In the genomic region with DNA sequence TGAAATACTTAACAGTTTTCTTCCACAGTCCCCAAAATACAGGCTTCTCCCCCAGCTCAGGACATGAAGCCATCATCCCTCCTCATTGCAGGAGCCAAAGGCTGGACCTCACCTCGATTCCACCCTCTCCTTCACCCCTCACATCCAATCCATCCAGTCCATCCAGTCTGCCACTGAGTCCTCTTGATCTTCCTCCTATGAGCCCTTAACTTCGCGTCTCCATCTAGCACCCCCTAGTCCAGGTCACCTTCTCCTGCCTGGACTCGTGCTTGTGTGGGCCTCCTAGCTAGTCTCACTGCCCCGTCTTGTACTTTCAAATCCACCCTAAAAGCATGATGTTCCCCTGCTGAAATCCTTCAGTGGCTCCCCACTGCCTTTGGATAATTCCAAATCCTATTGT, we compare ENCODE assay signal across 24 cellular contexts. TPM values are rescaled to one million over a fixed set of nuclear protein-coding genes. Genes with fewer than 3 reads are reported as not detected.
DNase-seq lines count a peak whose midpoint lies in the region; ATAC-seq, FAIRE-seq and TF ChIP-seq lines count a peak whose summit lies in the region.
"Had no signal": no experiment of that assay in that cellular context is flagged by ENCODE, and none has a peak within 500 bp of the region (broad histone marks: within the 10 kb centered on the region; RNA-seq: fewer than 3 reads in every experiment).

No MANE protein-coding gene starts in this region.

- H3K9me2 ChIP-seq in Karpas-422 (replicated peaks; ENCODE audit: insufficient read depth, low read length), result no peaks in the 10 kb centered on the region

- no peaks in the 10 kb centered on the region for H3K9me3 ChIP-seq in Karpas-422 (ENCODE audit: low read length)
- H3K9me3 ChIP-seq: Peyer's patch, uterus had no signal

- H3K36me3 ChIP-seq in Karpas-422 (ENCODE audit: insufficient read depth, low read length), result peaks cover 48% of the 10 kb centered on the region
- H3K36me3 ChIP-seq: uterus had no signal

- H2AFZ ChIP-seq in Karpas-422 (ENCODE audit: low read length), result no peak overlapping the region
- H2AFZ ChIP-seq: parathyroid adenoma had no signal

- no peak for DNase-seq in activated T-cell treated with anti-CD3 and anti-CD28 coated beads, Interleukin-2, amount 50 U/mL, for 72 hours
- DNase-seq in activated T-cell treated with anti-CD3 and anti-CD28 coated beads for 4 hours (no peak), Karpas-422 (no peak), neural crest cell (ENCODE audit: low read depth, low spot score) (no peak), HTR-8/SVneo (ENCODE audit: insufficient read length, low spot score) (no peak), dedifferentiated amniotic fluid mesenchymal stem cell (ENCODE audit: extremely low spot score) (no peak)
- DNase-seq in central memory CD8-positive, alpha-beta T cell (ENCODE audit: low spot score in 2 of 2), result no peak
- DNase-seq: activated CD4-positive, alpha-beta memory T cell treated with anti-CD3 and anti-CD28 coated beads, Interleukin-2, amount 10 ng/mL, durations not matched to agents 7 days and 5 days; activated effector memory CD4-positive, alpha-beta T cell treated with Interleukin-2 at 50 U/mL for 16 hours; DMS 273 treated with DMSO at 0.1 percent for 48 hours; foreskin melanocyte; GOT3; KBM-7; NCI-H1092; NCI-H2107; NCI-H69; Peyer's patch; uterus had no signal

- H3K27me3 Mint-ChIP-seq in activated T-cell treated with anti-CD3 and anti-CD28 coated beads, Interleukin-2, amount 50 U/mL, for 72 hours (ENCODE audit: low read depth), result no peaks in the 10 kb centered on the region
- H3K27me3 Mint-ChIP-seq in central memory CD8-positive, alpha-beta T cell, result no peaks in the 10 kb centered on the region
- H3K27me3 Mint-ChIP-seq in neural crest cell (ENCODE audit: low read depth), result peaks cover 6% of the 10 kb centered on the region
- H3K27me3 Mint-ChIP-seq: activated CD4-positive, alpha-beta memory T cell treated with anti-CD3 and anti-CD28 coated beads, Interleukin-2, amount 10 ng/mL, durations not matched to agents 7 days and 5 days had no signal

- no peak overlapping the region for H3K4me3 ChIP-seq in Karpas-422 (ENCODE audit: low read length)
- H3K4me3 ChIP-seq: coronary artery, Peyer's patch, uterus had no signal

- peaks cover 34% of the 10 kb centered on the region for H4K20me1 ChIP-seq in Karpas-422 (ENCODE audit: insufficient read depth, low read depth, low read length)

- H3K4me3 Mint-ChIP-seq in activated T-cell treated with anti-CD3 and anti-CD28 coated beads, Interleukin-2, amount 50 U/mL, for 72 hours, result peak overlapping the region; percentile 42 to 87
- H3K4me3 Mint-ChIP-seq in central memory CD8-positive, alpha-beta T cell, result no peak overlapping the region
- peak overlapping the region; percentile 61 for H3K4me3 Mint-ChIP-seq in neural crest cell
- H3K4me3 Mint-ChIP-seq: activated CD4-positive, alpha-beta memory T cell treated with anti-CD3 and anti-CD28 coated beads, Interleukin-2, amount 10 ng/mL, durations not matched to agents 7 days and 5 days had no signal

- no peaks in the 10 kb centered on the region for H3K27me3 ChIP-seq in Karpas-422 (ENCODE audit: low read length)
- H3K27me3 ChIP-seq: Peyer's patch, uterus had no signal

- no peak for FAIRE-seq in HTR-8/SVneo (lab: Jason Lieb, UNC)
- FAIRE-seq: GM12892 had no signal

- H3K4me1 Mint-ChIP-seq in activated T-cell treated with anti-CD3 and anti-CD28 coated beads, Interleukin-2, amount 50 U/mL, for 72 hours (ENCODE audit: low read depth), result peaks cover 50% of the 10 kb centered on the region
- peaks cover 10% of the 10 kb centered on the region for H3K4me1 Mint-ChIP-seq in central memory CD8-positive, alpha-beta T cell
- peaks cover 8% of the 10 kb centered on the region for H3K4me1 Mint-ChIP-seq in neural crest cell

- H3K79me2 ChIP-seq in Karpas-422 (ENCODE audit: low read length), result peaks cover 65% of the 10 kb centered on the region
- H3K79me2 ChIP-seq: parathyroid adenoma had no signal

- H3K36me3 Mint-ChIP-seq in activated T-cell treated with anti-CD3 and anti-CD28 coated beads, Interleukin-2, amount 50 U/mL, for 72 hours (ENCODE audit: insufficient read depth in 2 of 2), result peaks cover 21 to 42% of the 10 kb centered on the region in 2 donors
- H3K36me3 Mint-ChIP-seq in central memory CD8-positive, alpha-beta T cell (ENCODE audit: insufficient read depth), result peaks cover 20% of the 10 kb centered on the region
- no peaks in the 10 kb centered on the region for H3K36me3 Mint-ChIP-seq in neural crest cell (ENCODE audit: low read depth)

- H3K27ac Mint-ChIP-seq in activated T-cell treated with anti-CD3 and anti-CD28 coated beads, Interleukin-2, amount 50 U/mL, for 72 hours, result no peak overlapping the region
- peak overlapping the region; percentile 37 for H3K27ac Mint-ChIP-seq in central memory CD8-positive, alpha-beta T cell (ENCODE audit: low read depth)
- H3K27ac Mint-ChIP-seq in neural crest cell (ENCODE audit: unreplicated experiment), result no peak overlapping the region
- H3K27ac Mint-ChIP-seq: activated CD4-positive, alpha-beta memory T cell treated with anti-CD3 and anti-CD28 coated beads, Interleukin-2, amount 10 ng/mL, durations not matched to agents 7 days and 5 days had no signal

- no peak overlapping the region for H3K4me2 ChIP-seq in Karpas-422 (ENCODE audit: low read depth, low read length, poor library complexity, severe bottlenecking)

- no peak for TF ChIP-seq CTCF in neural crest cell (conservative IDR thresholded peaks at IDR 0.05)

- no peaks in the 10 kb centered on the region for H3K9me3 Mint-ChIP-seq in activated T-cell treated with anti-CD3 and anti-CD28 coated beads, Interleukin-2, amount 50 U/mL, for 72 hours
- no peaks in the 10 kb centered on the region for H3K9me3 Mint-ChIP-seq in central memory CD8-positive, alpha-beta T cell
- H3K9me3 Mint-ChIP-seq in neural crest cell, result no peaks in the 10 kb centered on the region
- H3K9me3 Mint-ChIP-seq: activated CD4-positive, alpha-beta memory T cell treated with anti-CD3 and anti-CD28 coated beads, Interleukin-2, amount 10 ng/mL, durations not matched to agents 7 days and 5 days had no signal

- peak overlapping the region; percentile 74 for H3K27ac ChIP-seq in Karpas-422 (ENCODE audit: low read length)
- H3K27ac ChIP-seq: coronary artery, HL-60, parathyroid adenoma, Peyer's patch, uterus had no signal

- peaks cover 36% of the 10 kb centered on the region for H3K4me1 ChIP-seq in Karpas-422 (ENCODE audit: low read length)
- H3K4me1 ChIP-seq: parathyroid adenoma, Peyer's patch had no signal

- ATAC-seq in activated T-cell treated with anti-CD3 and anti-CD28 coated beads, Interleukin-2, amount 50 U/mL, for 72 hours (replicated peaks in 1 of 2), result no peak
- ATAC-seq in central memory CD8-positive, alpha-beta T cell (replicated peaks; ENCODE audit: extremely low read depth, poor library complexity, severe bottlenecking), result no peak
- ATAC-seq in HG03378 (IDR thresholded peaks at IDR 0.05; ENCODE audit: unreplicated experiment), result no peak
- ATAC-seq: left lobe of liver had no signal

- H3K9ac ChIP-seq in Karpas-422 (ENCODE audit: low read length), result no peak overlapping the region
- H3K9ac ChIP-seq: parathyroid adenoma had no signal

RNA-seq across cellular contexts. Expression of a gene that starts 3.3 kb away (rescaled TPM):
- 100 to 1,000 TPM; 165 to 281 TPM for total RNA-seq in activated T-cell treated with anti-CD3 and anti-CD28 coated beads, Interleukin-2, amount 50 U/mL, for 72 hours
- total RNA-seq in Karpas-422 (2014; rRNA removed; shearing (Covaris generic); ENCODE audit: low replicate concordance), result 122 and 197 TPM in 2 replicates
- total RNA-seq in neural crest cell, result 12.5 and 14.4 TPM in 2 replicates

RNA-seq across cellular contexts. Expression of a gene that starts 24.2 kb away (rescaled TPM):
- total RNA-seq in activated T-cell treated with anti-CD3 and anti-CD28 coated beads, Interleukin-2, amount 50 U/mL, for 72 hours, result 100 to 1,000 TPM; 176 to 198 TPM
- 96.6 and 142 TPM in 2 replicates for total RNA-seq in Karpas-422 (2014; rRNA removed; shearing (Covaris generic); ENCODE audit: low replicate concordance)
- 62.4 and 65.2 TPM in 2 replicates for total RNA-seq in neural crest cell

RNA-seq across cellular contexts. Expression of a gene that starts 37.0 kb away (rescaled TPM):
- total RNA-seq in activated T-cell treated with anti-CD3 and anti-CD28 coated beads, Interleukin-2, amount 50 U/mL, for 72 hours, result 10 to 100 TPM; 12.9 to 14.7 TPM
- 18.2 and 28.3 TPM in 2 replicates for total RNA-seq in Karpas-422 (2014; rRNA removed; shearing (Covaris generic); ENCODE audit: low replicate concordance)
- total RNA-seq in neural crest cell, result 42.0 and 44.4 TPM in 2 replicates

RNA-seq across cellular contexts. Expression of a gene that starts 58.5 kb away (rescaled TPM):
- 10 to 100 TPM in 1 of 2 donors, 1 to 10 TPM in 1; 7.8 to 11.7 TPM for total RNA-seq in activated T-cell treated with anti-CD3 and anti-CD28 coated beads, Interleukin-2, amount 50 U/mL, for 72 hours
- 8.3 and 18.0 TPM in 2 replicates for total RNA-seq in Karpas-422 (2014; rRNA removed; shearing (Covaris generic); ENCODE audit: low replicate concordance)
- total RNA-seq in neural crest cell, result 88.7 and 88.8 TPM in 2 replicates
